In the genomic region with DNA sequence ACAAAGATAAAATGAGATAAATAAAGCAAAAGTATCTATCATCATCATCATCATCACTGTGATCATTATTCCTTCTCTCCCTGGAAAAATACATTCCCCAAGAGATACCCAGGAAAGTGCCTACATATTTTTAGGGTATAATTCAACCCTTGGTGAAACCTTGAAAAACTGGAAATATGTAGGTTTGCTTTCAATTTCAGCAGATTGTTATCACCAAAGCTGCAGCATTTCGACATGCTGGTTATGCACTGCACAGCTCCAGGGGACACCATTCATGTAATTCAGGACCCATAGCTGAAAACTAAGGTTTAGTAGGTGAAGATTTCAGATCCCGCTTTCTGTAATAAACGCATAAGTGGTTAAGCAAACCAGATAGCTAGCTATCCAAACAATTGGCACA, we compare ENCODE assay signal across 28 cellular contexts.
"Had no signal": no experiment of that assay in that cellular context is flagged by ENCODE, and none has a peak within 500 bp of the region (broad histone marks: within the 10 kb centered on the region; RNA-seq: fewer than 3 reads in every experiment).

No MANE protein-coding gene starts in this region.

- DNase-seq: colonic mucosa; effector CD8-positive, alpha-beta T cell; endodermal cell; foreskin keratinocyte; heart left ventricle; hippocampal formation; left cardiac atrium; left lung; mesenchymal stem cell; midbrain; naive thymus-derived CD4-positive, alpha-beta T cell; nucleus accumbens; stimulated activated CD4-positive, alpha-beta T cell treated with anti-CD3 and anti-CD28 coated beads, Interleukin-12 subunit alpha, Interleukin-12 subunit beta, amount 100 ng/mL, for 4 hours; stimulated activated CD4-positive, alpha-beta T cell treated with anti-CD3 and anti-CD28 coated beads, Interleukin-2, amount 100 ng/mL, for 24 hours; stimulated activated CD4-positive, alpha-beta T cell treated with anti-CD3 and anti-CD28 coated beads, Interleukin-4, amount 100 ng/mL, for 24 hours; stimulated activated naive CD4-positive, alpha-beta T cell treated with Interleukin-2 at 50 U/mL for 16 hours; substantia nigra; testis; upper lobe of right lung; uterus had no signal

- H3K9me3 ChIP-seq: colonic mucosa, esophagus muscularis mucosa, gastroesophageal sphincter, heart left ventricle, left lung, prostate gland, right atrium auricular region, testis, tibial nerve, upper lobe of right lung, uterus had no signal

- H3K27me3 ChIP-seq: colonic mucosa, foreskin keratinocyte, gastroesophageal sphincter, heart left ventricle, left lung, right atrium auricular region, testis, tibial nerve, upper lobe of right lung, uterus had no signal

- H3K36me3 ChIP-seq: colonic mucosa, esophagus muscularis mucosa, gastroesophageal sphincter, heart left ventricle, left lung, prostate gland, right atrium auricular region, tibial nerve, upper lobe of right lung, uterus had no signal

- H3K4me1 ChIP-seq: colonic mucosa, esophagus muscularis mucosa, foreskin keratinocyte, gastroesophageal sphincter, heart left ventricle, left lung, right atrium auricular region, testis, tibial nerve, upper lobe of right lung, uterus had no signal

- H3K27ac ChIP-seq: colonic mucosa, epithelial cell of prostate, esophagus muscularis mucosa, foreskin keratinocyte, gastroesophageal sphincter, heart left ventricle, left lung, prostate gland, right atrium auricular region, tibial nerve, upper lobe of right lung, uterus had no signal

- FAIRE-seq: islet of Langerhans had no signal

- H3K4me3 ChIP-seq: colonic mucosa, esophagus muscularis mucosa, gastroesophageal sphincter, heart left ventricle, left lung, prostate gland, right atrium auricular region, smooth muscle cell, testis, tibial nerve, upper lobe of right lung, uterus had no signal
